ENCODE assay signal across 21 cellular contexts in genomic region chr17:54466875-54467274, GRCh38.
A peak's percentile ranks its signal among the peaks of the same experiment; 100 is the strongest.
DNase-seq lines count a peak whose midpoint lies in the region; ATAC-seq, FAIRE-seq and TF ChIP-seq lines count a peak whose summit lies in the region.
"Had no signal": no experiment of that assay in that cellular context is flagged by ENCODE, and none has a peak within 500 bp of the region (broad histone marks: within the 10 kb centered on the region; RNA-seq: fewer than 3 reads in every experiment).

No MANE protein-coding gene starts in this region.

- H3K79me2 ChIP-seq in HepG2 (ENCODE audit: insufficient read depth, low read length): no peaks in the 10 kb centered on the region

- H2BK5ac ChIP-seq in IMR-90 (ENCODE audit: low read depth, low read length, poor library complexity, severe bottlenecking): no peak overlapping the region

- FAIRE-seq in HepG2 (lab: Jason Lieb, UNC): no peak
- peak; percentile 70 for FAIRE-seq in colon (lab: Jason Lieb, UNC)
- no peak for FAIRE-seq in small intestine (lab: Jason Lieb, UNC)
- FAIRE-seq: D721Med, G401.6, GM12891, GM19239 had no signal

- TF ChIP-seq CTCF in HepG2 (CRISPR knock-in tag; IDR thresholded peaks at IDR 0.05) (no peak), right lobe of liver (IDR thresholded peaks at IDR 0.05) (no peak), IMR-90 (conservative IDR thresholded peaks at IDR 0.05; ENCODE audit: low read depth, low read length) (no peak), colonic mucosa (IDR thresholded peaks at IDR 0.05) (no peak)

- no peak overlapping the region for H3K4ac ChIP-seq in IMR-90 (ENCODE audit: low read depth, low read length)

- H2BK120ac ChIP-seq in IMR-90 (ENCODE audit: low read depth, low read length): no peak overlapping the region

- TF ChIP-seq POLR2A in HepG2 (IDR thresholded peaks at IDR 0.05; ENCODE audit: insufficient read depth in 1 of 2, low read depth in 2 of 2, low read length in 2 of 2) (no peak), right lobe of liver (IDR thresholded peaks at IDR 0.05) (no peak), IMR-90 (IDR thresholded peaks at IDR 0.05; ENCODE audit: low read depth, low read length) (no peak)

- H3K9me3 ChIP-seq in HepG2 (ENCODE audit: low read length): peaks cover 78% of the 10 kb centered on the region
- H3K9me3 ChIP-seq in right lobe of liver: no peaks in the 10 kb centered on the region
- H3K9me3 ChIP-seq in IMR-90 (ENCODE audit: control insufficient read depth, insufficient read depth, low read length): peaks cover 10% of the 10 kb centered on the region
- H3K9me3 ChIP-seq in colonic mucosa: no peaks in the 10 kb centered on the region
- no peaks in the 10 kb centered on the region for H3K9me3 ChIP-seq in small intestine (ENCODE audit: control insufficient read depth, low read depth)
- H3K9me3 ChIP-seq: Caco-2 had no signal

- no peak overlapping the region for H2BK20ac ChIP-seq in IMR-90 (ENCODE audit: low read depth, low read length)

- TF ChIP-seq EP300 in HepG2 (IDR thresholded peaks at IDR 0.05; ENCODE audit: low read depth in 2 of 2, low read length in 2 of 2): no peak
- TF ChIP-seq EP300 in HepG2 (CRISPR knock-in tag; IDR thresholded peaks at IDR 0.05; ENCODE audit: borderline replicate concordance): no peak

- no peaks in the 10 kb centered on the region for H4K20me1 ChIP-seq in HepG2 (ENCODE audit: insufficient read depth, low read length)
- H4K20me1 ChIP-seq in IMR-90 (ENCODE audit: insufficient read depth, low read length): no peaks in the 10 kb centered on the region
- H4K20me1 ChIP-seq: BLaER1 treated with 17β-estradiol and CSF1 and Interleukin-3, amounts not matched to agents 10 nM and 100 nM had no signal

- no peak overlapping the region for H2AK5ac ChIP-seq in IMR-90 (ENCODE audit: low read depth, low read length)

- no peak overlapping the region for H3K9ac ChIP-seq in HepG2 (ENCODE audit: insufficient read depth, low read depth, low read length)
- H3K9ac ChIP-seq in IMR-90 (ENCODE audit: low read depth, low read length): no peak overlapping the region
- no peak overlapping the region for H3K9ac ChIP-seq in colonic mucosa (ENCODE audit: low read depth in 2 of 2, low read length in 2 of 2)
- H3K9ac ChIP-seq: BLaER1 treated with 17β-estradiol and CSF1 and Interleukin-3, amounts not matched to agents 10 nM and 100 nM had no signal

- H3K56ac ChIP-seq in IMR-90 (ENCODE audit: extremely low read depth, insufficient read depth, low read length): no peak overlapping the region

- H3K27me3 ChIP-seq in HepG2 (ENCODE audit: control insufficient read depth in 1 of 2, insufficient read depth in 2 of 2, low read length in 2 of 2) (no peaks in the 10 kb centered on the region), right lobe of liver (no peaks in the 10 kb centered on the region), IMR-90 (ENCODE audit: control insufficient read depth, insufficient read depth, low read length) (no peaks in the 10 kb centered on the region), colonic mucosa (no peaks in the 10 kb centered on the region), small intestine (ENCODE audit: control insufficient read depth in 2 of 2, insufficient read depth in 2 of 2, low read length in 2 of 2) (no peaks in the 10 kb centered on the region)
- H3K27me3 ChIP-seq: BLaER1 treated with 17β-estradiol and CSF1 and Interleukin-3, amounts not matched to agents 10 nM and 100 nM had no signal

- WGBS in HepG2 (ENCODE audit: low lambda C conversion rate): 0% methylated on average over 1 of the region's 1 CpG
- WGBS in right lobe of liver (ENCODE audit: insufficient coverage, low coverage, low lambda C conversion rate, missing lambda C conversion rate): 41% methylated on average over 1 of the region's 1 CpG
- no CpG with 5 or more reads among the region's 1 CpG for WGBS in IMR-90 (ENCODE audit: extremely low coverage in 2 of 2, insufficient read length in 1 of 2), 2 experiments
- WGBS in small intestine, 3 donors: 59 to 73% (median 65%) methylated on average over 1 of the region's 1 CpG

- no peaks in the 10 kb centered on the region for H3K9me1 ChIP-seq in IMR-90 (ENCODE audit: insufficient read depth, low read length)

- no peak overlapping the region for H2BK15ac ChIP-seq in IMR-90 (ENCODE audit: low read depth, low read length)

- H2AFZ ChIP-seq in HepG2 (ENCODE audit: low read length): no peak overlapping the region
- no peak overlapping the region for H2AFZ ChIP-seq in IMR-90 (replicated peaks; ENCODE audit: low read length, poor library complexity)

- TF ChIP-seq RAD21 in HepG2 (CRISPR knock-in tag; IDR thresholded peaks at IDR 0.05) (no peak), IMR-90 (IDR thresholded peaks at IDR 0.05; ENCODE audit: low read length) (no peak)

- H3K4me2 ChIP-seq in HepG2 (ENCODE audit: low read depth, low read length) (no peak overlapping the region), IMR-90 (ENCODE audit: low read depth, low read length) (no peak overlapping the region)
- H3K4me2 ChIP-seq: BLaER1 treated with 17β-estradiol and CSF1 and Interleukin-3, amounts not matched to agents 10 nM and 100 nM had no signal

- BruUV-seq in HepG2 (replicated peaks; lab: Mats Ljungman, UMichigan): no TSS peak
- BruUV-seq in IMR-90 (replicated peaks; lab: Mats Ljungman, UMichigan): no TSS peak

- no peak overlapping the region for H3K14ac ChIP-seq in IMR-90 (replicated peaks; ENCODE audit: low read depth, low read length)

- POLR2A ChIA-PET in HepG2 (lab: Yijun Ruan, JAX): no interaction called here
- POLR2A ChIA-PET in IMR-90 (lab: Charles Lee; ENCODE audit: unreplicated experiment): no interaction called here

- H3K79me1 ChIP-seq in IMR-90 (ENCODE audit: low read depth in 1 of 2, low read length in 2 of 2): no peaks in the 10 kb centered on the region

- CTCF ChIA-PET in HepG2 (lab: Yijun Ruan, JAX; ENCODE audit: low intra/inter-chr PET ratio, low total read pairs) (no interaction called here), IMR-90 (lab: Yijun Ruan, JAX) (no interaction called here)

- in situ Hi-C loops in HepG2 (cut with HindIII; ENCODE audit: extremely low pct_ligation_motif_present, low pct_unique_long_range_greater_than_20kb) (no loop called here), IMR-90 (cut with MboI; ENCODE audit: low sequenced_read_pairs) (no loop called here)

- intact Hi-C loops in HepG2 (cut with micrococcal nuclease; ENCODE audit: unreplicated experiment): no loop called here
- intact Hi-C loops in right lobe of liver (cut with DNase I): no loop called here
- intact Hi-C loops in IMR-90 (cut with micrococcal nuclease): no loop called here
- intact Hi-C loops in colonic mucosa (cut with DNase I): no loop called here

- H3K36me3 ChIP-seq in HepG2 (replicated peaks in 1 of 2; ENCODE audit: control insufficient read depth in 1 of 2, insufficient read depth in 2 of 2, low read length in 2 of 2) (no peaks in the 10 kb centered on the region), right lobe of liver (no peaks in the 10 kb centered on the region), IMR-90 (ENCODE audit: control insufficient read depth, insufficient read depth, low read length) (no peaks in the 10 kb centered on the region), colonic mucosa (no peaks in the 10 kb centered on the region), small intestine (ENCODE audit: control insufficient read depth in 2 of 2, insufficient read depth in 2 of 2, low read length in 2 of 2) (no peaks in the 10 kb centered on the region)
- H3K36me3 ChIP-seq: BLaER1 treated with 17β-estradiol and CSF1 and Interleukin-3, amounts not matched to agents 10 nM and 100 nM had no signal

- ATAC-seq in HepG2 (no peak), right lobe of liver (no peak), IMR-90 (ENCODE audit: low read depth) (no peak)
- ATAC-seq: CD8-positive, alpha-beta T cell had no signal

- H3K4me3 ChIP-seq in HepG2 (replicated peaks in 1 of 3; ENCODE audit: insufficient read depth in 1 of 3, low read depth in 2 of 3, low read length in 3 of 3) (no peak overlapping the region), right lobe of liver (no peak overlapping the region), IMR-90 (ENCODE audit: insufficient read depth, low read depth, low read length) (no peak overlapping the region), colonic mucosa (no peak overlapping the region), small intestine (ENCODE audit: low read depth in 1 of 2, low read length in 2 of 2) (no peak overlapping the region)
- H3K4me3 ChIP-seq: BLaER1 treated with 17β-estradiol and CSF1 and Interleukin-3, amounts not matched to agents 10 nM and 100 nM had no signal

- H2AK9ac ChIP-seq in IMR-90 (replicated peaks; ENCODE audit: low read depth, low read length, poor library complexity): no peak overlapping the region

- H4K8ac ChIP-seq in IMR-90 (ENCODE audit: low read depth in 2 of 2, low read length in 2 of 2): no peak overlapping the region

- no peak overlapping the region for H4K5ac ChIP-seq in IMR-90 (ENCODE audit: low read depth, low read length)

- H4K91ac ChIP-seq in IMR-90 (ENCODE audit: insufficient read depth, low read depth, low read length): no peak overlapping the region

- no peak overlapping the region for H3K18ac ChIP-seq in IMR-90 (ENCODE audit: low read depth, low read length)

- no peak for DNase-seq in HepG2 (ENCODE audit: low spot score)
- no peak for DNase-seq in right lobe of liver
- no peak for DNase-seq in IMR-90
- DNase-seq in colonic mucosa: no peak
- DNase-seq in small intestine: no peak
- DNase-seq in anterior cingulate cortex (lab: John Stamatoyannopoulos, UW): no peak
- DNase-seq: AML-193; Caco-2; Calu3; CD4-positive, alpha-beta T cell; CD8-positive, alpha-beta T cell; DMS79 treated with DMSO at 0.1 percent for 48 hours; GF-D8 had no signal

- H3K23ac ChIP-seq in IMR-90 (ENCODE audit: low read depth, low read length): no peak overlapping the region

- H3K27ac ChIP-seq in HepG2 (ENCODE audit: extremely low read length, insufficient read depth, low read length) (no peak overlapping the region), right lobe of liver (no peak overlapping the region), IMR-90 (ENCODE audit: insufficient read depth, low read length) (no peak overlapping the region), colonic mucosa (no peak overlapping the region), small intestine (ENCODE audit: low read depth in 1 of 2, low read length in 1 of 2) (no peak overlapping the region)
- H3K27ac ChIP-seq: 22Rv1; BLaER1 treated with 17β-estradiol and CSF1 and Interleukin-3, amounts not matched to agents 10 nM and 100 nM; C4-2B had no signal

- dilution Hi-C loops in IMR-90 (cut with HindIII; ENCODE audit: low sequenced_read_pairs, unreplicated experiment): no loop called here

- H3K4me1 ChIP-seq in HepG2 (ENCODE audit: insufficient read depth, low read length) (no peaks in the 10 kb centered on the region), right lobe of liver (no peaks in the 10 kb centered on the region), IMR-90 (ENCODE audit: control insufficient read depth, insufficient read depth, low read length) (no peaks in the 10 kb centered on the region), colonic mucosa (no peaks in the 10 kb centered on the region), small intestine (ENCODE audit: control insufficient read depth in 2 of 2, insufficient read depth in 1 of 2, low read depth in 1 of 2, low read length in 1 of 2) (no peaks in the 10 kb centered on the region)
- H3K4me1 ChIP-seq: BLaER1 treated with 17β-estradiol and CSF1 and Interleukin-3, amounts not matched to agents 10 nM and 100 nM; Caco-2 had no signal

TF ChIP-seq in HepG2, 621 proteins besides CTCF, POLR2A, EP300 and RAD21 (continues in another document):
- TF ChIP-seq ZNF207 (IDR thresholded peaks at IDR 0.05; ENCODE audit: borderline replicate concordance): no peak
